Comparison of ENCODE assay signal across 15 cellular contexts in the genomic region with DNA sequence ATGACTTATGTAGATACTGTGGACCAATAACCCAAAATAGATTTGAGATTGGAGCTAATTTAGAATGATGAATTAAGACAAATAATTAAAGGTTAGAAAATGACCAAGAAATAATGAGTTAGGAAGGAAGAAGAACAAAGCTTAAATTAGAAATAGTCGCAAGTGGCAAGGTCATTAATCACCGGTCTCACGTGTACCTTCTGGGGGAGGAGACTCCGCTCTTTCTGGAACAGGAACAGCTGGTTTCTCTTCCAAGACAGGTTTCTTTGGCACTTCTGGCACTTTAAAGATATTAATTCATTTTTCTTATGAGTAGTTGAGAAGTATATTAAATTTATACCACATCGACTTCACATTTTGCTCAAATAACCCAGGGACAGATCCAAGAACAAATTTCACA.
DNase-seq lines count a peak whose midpoint lies in the region; ATAC-seq and TF ChIP-seq lines count a peak whose summit lies in the region.
"Had no signal": no experiment of that assay in that cellular context is flagged by ENCODE, and none has a peak within 500 bp of the region (broad histone marks: within the 10 kb centered on the region; RNA-seq: fewer than 3 reads in every experiment).

No MANE protein-coding gene starts in this region.

- H3K4me2 ChIP-seq in trophoblast cell (ENCODE audit: low read length): no peak overlapping the region

- H4K91ac ChIP-seq in trophoblast cell (ENCODE audit: low read depth, low read length): no peak overlapping the region

- H3K4me3 Mint-ChIP-seq in type B pancreatic cell: peak overlapping the region; percentile 20
- H3K4me3 Mint-ChIP-seq: B cell; CD4-positive, alpha-beta memory T cell had no signal

- no peak overlapping the region for H4K8ac ChIP-seq in trophoblast cell (ENCODE audit: low read depth, low read length)

- H3K9me3 ChIP-seq in left ventricle myocardium inferior (replicated peaks): no peaks in the 10 kb centered on the region
- no peaks in the 10 kb centered on the region for H3K9me3 ChIP-seq in trophoblast cell (ENCODE audit: insufficient read depth, low read depth, low read length)
- H3K9me3 ChIP-seq: HAP-1 had no signal

- H3K4me3 ChIP-seq in left ventricle myocardium inferior (no peak overlapping the region), epithelial cell of esophagus (ENCODE audit: low read length) (no peak overlapping the region), trophoblast cell (ENCODE audit: low read depth, low read length) (no peak overlapping the region)
- H3K4me3 ChIP-seq: HAP-1 had no signal

- no peaks in the 10 kb centered on the region for H3K79me1 ChIP-seq in trophoblast cell (ENCODE audit: low read length)

- H2AK5ac ChIP-seq in trophoblast cell (ENCODE audit: low read length): no peak overlapping the region

- TF ChIP-seq CTCF in left ventricle myocardium inferior (IDR thresholded peaks at IDR 0.05; ENCODE audit: borderline replicate concordance): no peak
- no peak for TF ChIP-seq CTCF in epithelial cell of esophagus (IDR thresholded peaks at IDR 0.05; ENCODE audit: insufficient read depth, low read depth, low read length, missing control alignments)
- no peak for TF ChIP-seq CTCF in type B pancreatic cell (conservative IDR thresholded peaks at IDR 0.05)

- peaks cover 24% of the 10 kb centered on the region for H3K4me1 ChIP-seq in left ventricle myocardium inferior
- no peaks in the 10 kb centered on the region for H3K4me1 ChIP-seq in trophoblast cell (ENCODE audit: control insufficient read depth in 1 of 2, insufficient read depth in 2 of 2, low read length in 2 of 2)

- no peak for DNase-seq in left ventricle myocardium inferior
- DNase-seq in Right ventricle myocardium inferior (ENCODE audit: missing footprints): no peak
- DNase-seq in epithelial cell of esophagus (ENCODE audit: low read depth): peak; percentile 67
- DNase-seq in trophoblast cell: peak; percentile 24 to 68
- DNase-seq in type B pancreatic cell (ENCODE audit: extremely low spot score, unreplicated experiment): no peak
- no peak for DNase-seq in stimulated activated naive CD8-positive, alpha-beta T cell treated with anti-CD3 and anti-CD28 coated beads, Interleukin-15, Interleukin-2, amounts not matched to agents 100 U/mL and 50 U/mL, for 24 hours
- no peak for DNase-seq in hippocampal formation (lab: John Stamatoyannopoulos, UW)
- DNase-seq: C1 segment of cervical spinal cord; CD4-positive, alpha-beta memory T cell; DMS153; DMS79 treated with DMSO at 0.1 percent for 48 hours; EL had no signal

- no peak overlapping the region for H2BK12ac ChIP-seq in trophoblast cell (ENCODE audit: low read length)

- H3K27me3 Mint-ChIP-seq in type B pancreatic cell: no peaks in the 10 kb centered on the region
- H3K27me3 Mint-ChIP-seq: B cell had no signal

- no peaks in the 10 kb centered on the region for H3K79me2 ChIP-seq in trophoblast cell (ENCODE audit: control insufficient read depth, insufficient read depth, low read length, poor library complexity)

- H3K4me1 Mint-ChIP-seq in type B pancreatic cell (ENCODE audit: unreplicated experiment): no peaks in the 10 kb centered on the region
- H3K4me1 Mint-ChIP-seq: B cell; CD4-positive, alpha-beta memory T cell had no signal

- H2AFZ ChIP-seq in trophoblast cell (ENCODE audit: insufficient read depth, low read length, poor library complexity): no peak overlapping the region

- H3K36me3 Mint-ChIP-seq in type B pancreatic cell: peaks cover 4% of the 10 kb centered on the region

- H3K9me3 Mint-ChIP-seq in type B pancreatic cell: no peaks in the 10 kb centered on the region

- no peak overlapping the region for H3K27ac Mint-ChIP-seq in type B pancreatic cell
- H3K27ac Mint-ChIP-seq: B cell; CD4-positive, alpha-beta memory T cell had no signal

- H3K27ac ChIP-seq in left ventricle myocardium inferior (replicated peaks): peak overlapping the region; percentile 13
- H3K27ac ChIP-seq in trophoblast cell (ENCODE audit: low read depth, low read length): no peak overlapping the region

- H3K9ac ChIP-seq in trophoblast cell (ENCODE audit: low read length): no peak overlapping the region

- intact Hi-C loops in left ventricle myocardium inferior (cut with micrococcal nuclease) (no loop called here), Right ventricle myocardium inferior (cut with DNase I) (no loop called here)

- ATAC-seq in Right ventricle myocardium inferior (no peak), HG02763 (IDR thresholded peaks at IDR 0.05; ENCODE audit: unreplicated experiment) (no peak)
- ATAC-seq in stimulated activated naive CD8-positive, alpha-beta T cell treated with anti-CD3 and anti-CD28 coated beads, Interleukin-15, Interleukin-2, amounts not matched to agents 100 U/mL and 50 U/mL, for 24 hours: no peak

- H3K36me3 ChIP-seq in left ventricle myocardium inferior: peaks cover 56% of the 10 kb centered on the region
- no peaks in the 10 kb centered on the region for H3K36me3 ChIP-seq in trophoblast cell (ENCODE audit: control insufficient read depth in 1 of 2, insufficient read depth in 2 of 2, low read length in 2 of 2)
- H3K36me3 ChIP-seq: HAP-1 had no signal

- H3K27me3 ChIP-seq in left ventricle myocardium inferior (ENCODE audit: low read depth) (no peaks in the 10 kb centered on the region), trophoblast cell (ENCODE audit: insufficient read depth, low read length) (no peaks in the 10 kb centered on the region)

- no peak overlapping the region for H3K18ac ChIP-seq in trophoblast cell (ENCODE audit: low read length)

- no peak overlapping the region for H2BK120ac ChIP-seq in trophoblast cell (ENCODE audit: insufficient read depth, low read length, poor library complexity)

- H4K12ac ChIP-seq in trophoblast cell (ENCODE audit: low read depth, low read length): no peak overlapping the region

- H3K14ac ChIP-seq in trophoblast cell (ENCODE audit: low read length): no peak overlapping the region

- WGBS in trophoblast cell (ENCODE audit: extremely low coverage, insufficient coverage, insufficient read length): no CpG with 5 or more reads among the region's 5 CpGs

- no peak overlapping the region for H2BK5ac ChIP-seq in trophoblast cell (ENCODE audit: low read depth, low read length, poor library complexity)

- no peak overlapping the region for H3K4ac ChIP-seq in trophoblast cell (ENCODE audit: low read depth, low read length)

- H3K23ac ChIP-seq in trophoblast cell (ENCODE audit: low read length): no peak overlapping the region

Comparison
In these comparisons a context has a peak if more than half of its experiments do, and no peak if none do; other contexts are left out.
1. DNase-seq: peak in epithelial cell of esophagus (single experiment) and trophoblast cell (2 of 2); none in left ventricle myocardium inferior (single experiment), Right ventricle myocardium inferior (single experiment), type B pancreatic cell (single experiment), stimulated activated naive CD8-positive, alpha-beta T cell treated with anti-CD3 and anti-CD28 coated beads, Interleukin-15, Interleukin-2, amounts not matched to agents 100 U/mL and 50 U/mL, for 24 hours (single experiment) and hippocampal formation (0 of 2).